In the genomic region with DNA sequence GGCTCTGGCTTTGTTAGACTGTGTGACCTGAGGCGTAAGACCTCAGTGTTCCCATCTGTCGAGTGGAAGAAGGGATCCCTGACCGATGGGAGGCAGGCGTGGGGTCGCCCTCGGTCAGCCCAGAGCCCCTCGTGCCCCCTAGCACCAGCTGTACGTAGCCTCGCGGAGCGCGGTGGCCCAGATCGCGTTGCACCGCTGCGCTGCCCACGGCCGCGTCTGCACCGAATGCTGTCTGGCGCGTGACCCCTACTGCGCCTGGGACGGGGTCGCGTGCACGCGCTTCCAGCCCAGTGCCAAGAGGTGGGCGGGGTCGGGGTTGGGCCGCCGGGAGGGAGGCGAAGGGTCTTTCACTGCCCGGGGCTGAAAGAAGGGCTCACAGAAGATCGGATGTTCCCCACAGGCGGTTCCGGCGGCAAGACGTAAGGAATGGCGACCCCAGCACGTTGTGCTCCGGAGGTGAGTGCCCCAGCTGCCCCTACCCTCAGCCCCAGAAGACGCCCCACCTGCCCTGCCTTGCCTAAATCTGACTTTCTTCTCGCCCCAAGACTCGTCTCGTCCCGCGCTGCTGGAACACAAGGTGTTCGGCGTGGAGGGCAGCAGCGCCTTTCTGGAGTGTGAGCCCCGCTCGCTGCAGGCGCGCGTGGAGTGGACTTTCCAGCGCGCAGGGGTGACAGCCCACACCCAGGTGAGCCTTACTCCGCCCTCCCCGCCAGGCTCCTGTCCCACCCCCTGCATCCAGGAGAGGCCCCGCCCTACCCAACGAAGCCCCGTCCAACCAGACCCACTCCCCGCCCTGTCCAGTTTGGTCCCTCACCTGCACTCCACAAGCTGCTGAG, we compare ENCODE assay signal across 1 cellular context.
TF ChIP-seq lines count a peak whose summit lies in the region.

No MANE protein-coding gene starts in this region.

TF ChIP-seq in SK-N-SH treated with all-trans-retinoic acid at 6 μM for 48 hours, 23 proteins besides CTCF, POLR2A, EP300 and RAD21 (continued from another document):
- TF ChIP-seq OSR1 (CRISPR knock-in tag; IDR thresholded peaks at IDR 0.05) = no peak
- no peak for TF ChIP-seq GLIS3 (CRISPR knock-in tag; IDR thresholded peaks at IDR 0.05)
- no peak for TF ChIP-seq ZNF565 (CRISPR knock-in tag; conservative IDR thresholded peaks at IDR 0.05; ENCODE audit: low read depth)
- TF ChIP-seq PPARA (CRISPR knock-in tag; IDR thresholded peaks at IDR 0.05; ENCODE audit: borderline replicate concordance) = no peak
TF ChIP-seq in SK-N-SH treated with all-trans-retinoic acid at 6 μM for 48 hours: peak in this region for 0.
